Comparison of ENCODE assay signal across 1 cellular context in the genomic region with DNA sequence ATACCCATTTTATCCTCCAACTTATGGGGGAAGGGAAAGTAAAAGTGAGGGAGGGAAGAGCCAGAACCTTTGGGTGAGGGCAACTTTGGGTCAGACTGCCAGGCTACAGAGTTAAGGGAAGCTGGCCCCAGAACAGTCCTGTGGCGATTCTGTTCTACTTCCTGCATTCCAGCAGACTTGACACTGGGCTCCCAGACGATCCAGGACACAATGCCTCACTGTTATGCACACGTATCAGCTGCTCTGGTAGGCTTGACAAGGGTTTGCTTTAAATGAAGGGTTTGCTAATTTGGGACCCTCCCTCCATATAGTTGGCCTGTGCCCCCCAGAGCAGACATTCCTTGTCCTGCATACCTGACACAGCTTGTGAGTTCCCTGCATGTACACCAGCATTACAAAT.
TF ChIP-seq lines count a peak whose summit lies in the region.

No MANE protein-coding gene starts in this region.

TF ChIP-seq in IMR-90, 13 proteins besides CTCF, POLR2A, EP300 and RAD21 (continued from another document):
- TF ChIP-seq, protein P1, sequence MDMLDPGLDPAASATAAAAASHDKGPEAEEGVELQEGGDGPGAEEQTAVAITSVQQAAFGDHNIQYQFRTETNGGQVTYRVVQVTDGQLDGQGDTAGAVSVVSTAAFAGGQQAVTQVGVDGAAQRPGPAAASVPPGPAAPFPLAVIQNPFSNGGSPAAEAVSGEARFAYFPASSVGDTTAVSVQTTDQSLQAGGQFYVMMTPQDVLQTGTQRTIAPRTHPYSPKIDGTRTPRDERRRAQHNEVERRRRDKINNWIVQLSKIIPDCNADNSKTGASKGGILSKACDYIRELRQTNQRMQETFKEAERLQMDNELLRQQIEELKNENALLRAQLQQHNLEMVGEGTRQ (IDR thresholded peaks at IDR 0.05; ENCODE audit: low read depth, low read length), result no peak
